Comparison of ENCODE assay signal across 28 cellular contexts in genomic region chr4:77310931-77311330, GRCh38.
DNase-seq lines count a peak whose midpoint lies in the region; ATAC-seq, FAIRE-seq and TF ChIP-seq lines count a peak whose summit lies in the region.
"Had no signal": no experiment of that assay in that cellular context is flagged by ENCODE, and none has a peak within 500 bp of the region (broad histone marks: within the 10 kb centered on the region; RNA-seq: fewer than 3 reads in every experiment).

No MANE protein-coding gene starts in this region.

- H3K27me3 Mint-ChIP-seq in GM23338 (ENCODE audit: insufficient read depth, low read depth, poor library complexity), result no peaks in the 10 kb centered on the region
- peaks cover 9% of the 10 kb centered on the region for H3K27me3 Mint-ChIP-seq in chondrocyte (ENCODE audit: low read depth)

- no peak for FAIRE-seq in urothelium cell line (lab: Jason Lieb, UNC)
- FAIRE-seq: pancreas had no signal

- H3K4me3 ChIP-seq in GM23338 (no peak overlapping the region), left lung (no peak overlapping the region), heart left ventricle (no peak overlapping the region), SJCRH30 (no peak overlapping the region)
- H3K4me3 ChIP-seq: adrenal gland, cardiac muscle cell, pancreas, tibial nerve had no signal

- H3F3A ChIP-seq in GM23338 (replicated peaks; ENCODE audit: low read depth), result no peaks in the 10 kb centered on the region

- no peaks in the 10 kb centered on the region for H3K36me3 Mint-ChIP-seq in GM23338 (ENCODE audit: low read depth)
- H3K36me3 Mint-ChIP-seq in chondrocyte (ENCODE audit: low read depth), result no peaks in the 10 kb centered on the region
- H3K36me3 Mint-ChIP-seq: natural killer cell had no signal

- H3K9me3 Mint-ChIP-seq in GM23338 (no peaks in the 10 kb centered on the region; the same call in 1 of the 3 replicates), chondrocyte (ENCODE audit: low read depth) (peaks cover 3% of the 10 kb centered on the region)
- H3K9me3 Mint-ChIP-seq: activated T-cell treated with anti-CD3 and anti-CD28 coated beads, Interleukin-2, amount 50 U/mL, for 4 hours; CD4-positive, alpha-beta T cell; stimulated activated naive CD8-positive, alpha-beta T cell treated with anti-CD3 and anti-CD28 coated beads, Interleukin-15, Interleukin-2, amounts not matched to agents 100 ng/mL and 50 ng/mL, for 24 hours had no signal

- H3K27ac ChIP-seq in GM23338 (ENCODE audit: low read depth) (no peak overlapping the region), left lung (no peak overlapping the region), heart left ventricle (no peak overlapping the region), SJCRH30 (no peak overlapping the region)
- H3K27ac ChIP-seq: adrenal gland, cardiac muscle cell, HL-60, pancreas, tibial nerve had no signal

- H3K9me3 ChIP-seq in left lung, result no peaks in the 10 kb centered on the region
- no peaks in the 10 kb centered on the region for H3K9me3 ChIP-seq in heart left ventricle
- H3K9me3 ChIP-seq in SJCRH30 (replicated peaks), result no peaks in the 10 kb centered on the region
- H3K9me3 ChIP-seq: adrenal gland, pancreas, tibial nerve had no signal

- H3K4me2 ChIP-seq in GM23338, result no peak overlapping the region

- H3K36me3 ChIP-seq in GM23338 (ENCODE audit: insufficient read depth), result no peaks in the 10 kb centered on the region
- no peaks in the 10 kb centered on the region for H3K36me3 ChIP-seq in left lung
- no peaks in the 10 kb centered on the region for H3K36me3 ChIP-seq in heart left ventricle
- H3K36me3 ChIP-seq in SJCRH30, result no peaks in the 10 kb centered on the region
- H3K36me3 ChIP-seq: adrenal gland, cardiac muscle cell, pancreas, tibial nerve had no signal

- intact Hi-C loops in left lung (cut with DNase I) (no loop called here), heart left ventricle (cut with DNase I) (loop anchor here in 1 of 10 donors (5.0 kb wide), 1 partner anchor 69 kb away; no protein-coding TSS in a partner anchor)

- peaks cover 13% of the 10 kb centered on the region; the same call in 1 of the 2 replicates for H3K9me2 ChIP-seq in GM23338 (ENCODE audit: insufficient read depth)

- H3K4me3 Mint-ChIP-seq in GM23338, result no peak overlapping the region
- H3K4me3 Mint-ChIP-seq in chondrocyte (ENCODE audit: unreplicated experiment), result no peak overlapping the region
- H3K4me3 Mint-ChIP-seq: activated T-cell treated with anti-CD3 and anti-CD28 coated beads, Interleukin-2, amount 50 U/mL, for 4 hours; CD4-positive, alpha-beta T cell; natural killer cell; stimulated activated naive CD8-positive, alpha-beta T cell treated with anti-CD3 and anti-CD28 coated beads, Interleukin-15, Interleukin-2, amounts not matched to agents 100 ng/mL and 50 ng/mL, for 24 hours had no signal

- H3K4me1 Mint-ChIP-seq in GM23338, result no peaks in the 10 kb centered on the region
- peaks cover 18% of the 10 kb centered on the region for H3K4me1 Mint-ChIP-seq in chondrocyte (ENCODE audit: low read depth)
- H3K4me1 Mint-ChIP-seq: natural killer cell had no signal

- TF ChIP-seq POLR2A in heart left ventricle (IDR thresholded peaks at IDR 0.05), result no peak

- TF ChIP-seq CTCF in GM23338 (conservative IDR thresholded peaks at IDR 0.05; ENCODE audit: low read depth in 2 of 2) (no peak), chondrocyte (IDR thresholded peaks at IDR 0.05) (no peak), left lung (IDR thresholded peaks at IDR 0.05) (no peak), heart left ventricle (IDR thresholded peaks at IDR 0.05) (no peak)

- no peaks in the 10 kb centered on the region for H3K79me2 ChIP-seq in GM23338 (replicated peaks; ENCODE audit: insufficient read depth)

- no peak overlapping the region for H2AFZ ChIP-seq in GM23338

- H3K27ac Mint-ChIP-seq in GM23338, result no peak overlapping the region
- H3K27ac Mint-ChIP-seq in chondrocyte (ENCODE audit: unreplicated experiment), result peak overlapping the region; percentile 74
- H3K27ac Mint-ChIP-seq: CD4-positive, alpha-beta T cell; natural killer cell; stimulated activated naive CD8-positive, alpha-beta T cell treated with anti-CD3 and anti-CD28 coated beads, Interleukin-15, Interleukin-2, amounts not matched to agents 100 ng/mL and 50 ng/mL, for 24 hours had no signal

- WGBS in heart left ventricle, 4 donors, result 31 to 46% (median 33%) methylated on average over 3 of the region's 3 CpGs

- DNase-seq in GM23338 (ENCODE audit: low spot score) (peak; percentile 8), chondrocyte (ENCODE audit: low spot score) (no peak), left lung (no peak), urothelium cell line (ENCODE audit: low spot score) (peak; percentile 30), DMS79 (lab: John Stamatoyannopoulos, UW) (no peak), heart left ventricle (no peak), SJCRH30 (no peak)
- DNase-seq: activated CD4-positive, alpha-beta T cell treated with anti-CD3 and anti-CD28 coated beads for 48 hours; activated naive CD4-positive, alpha-beta T cell; activated T-cell treated with anti-CD3 and anti-CD28 coated beads, Interleukin-2, amount 50 U/mL, for 4 hours; adrenal gland; CD4-positive, alpha-beta T cell; cortex of kidney; GF-D8; left cardiac atrium; natural killer cell; NCI-H1092; NCI-H187; pancreas; RPMI8226; stimulated activated CD4-positive, alpha-beta T cell treated with anti-CD3 and anti-CD28 coated beads, Interleukin-15, amount 100 ng/mL, for 24 hours had no signal

- H4K20me1 ChIP-seq in GM23338 (replicated peaks; ENCODE audit: insufficient read depth), result no peaks in the 10 kb centered on the region

- H3K4me1 ChIP-seq in GM23338 (ENCODE audit: insufficient read depth) (no peaks in the 10 kb centered on the region), left lung (no peaks in the 10 kb centered on the region), heart left ventricle (no peaks in the 10 kb centered on the region), SJCRH30 (no peaks in the 10 kb centered on the region)
- H3K4me1 ChIP-seq: adrenal gland, tibial nerve had no signal

- H3K27me3 ChIP-seq in GM23338 (ENCODE audit: insufficient read depth), result no peaks in the 10 kb centered on the region
- no peaks in the 10 kb centered on the region for H3K27me3 ChIP-seq in left lung
- no peaks in the 10 kb centered on the region for H3K27me3 ChIP-seq in heart left ventricle
- no peaks in the 10 kb centered on the region; the same call in 1 of the 2 replicates for H3K27me3 ChIP-seq in SJCRH30
- H3K27me3 ChIP-seq: adrenal gland, cardiac muscle cell, pancreas, tibial nerve had no signal

- no peak for ATAC-seq in GM23338
- ATAC-seq in left lung, result peak; percentile 44
- ATAC-seq in heart left ventricle, result no peak
- ATAC-seq: activated T-cell treated with anti-CD3 and anti-CD28 coated beads, Interleukin-2, amount 50 U/mL, for 4 hours; HCT116; left cardiac atrium; natural killer cell; pancreas; sciatic nerve; SK-N-SH treated with all-trans-retinoic acid at 6 μM for 48 hours had no signal

TF ChIP-seq in GM23338, 12 proteins besides CTCF, POLR2A, EP300 and RAD21 (continues in another document):
- no peak for TF ChIP-seq ZNF114 (CRISPR knock-in tag; IDR thresholded peaks at IDR 0.05)
- no peak for TF ChIP-seq STAT1 (IDR thresholded peaks at IDR 0.05; ENCODE audit: unreplicated experiment)
- no peak for TF ChIP-seq EZH2phosphoT487 (IDR thresholded peaks at IDR 0.05; ENCODE audit: unreplicated experiment)
- TF ChIP-seq CREB1 (CRISPR knock-in tag; IDR thresholded peaks at IDR 0.05; ENCODE audit: low read depth), result no peak
- no peak for TF ChIP-seq POLR2AphosphoS5 (IDR thresholded peaks at IDR 0.05; ENCODE audit: low read depth)
- no peak for TF ChIP-seq REST (IDR thresholded peaks at IDR 0.05; ENCODE audit: unreplicated experiment)

Comparison
In these comparisons a context has a peak if more than half of its experiments do, and no peak if none do; other contexts are left out.
1. DNase-seq: peak in GM23338 (single experiment) and urothelium cell line (single experiment); none in chondrocyte (single experiment), left lung (0 of 2), DMS79 (single experiment), heart left ventricle (0 of 5) and SJCRH30 (0 of 2).